In genomic region chr14:23464700-23465099, GRCh38 we compare ENCODE assay signal across 31 cellular contexts. TPM values are rescaled to one million over a fixed set of nuclear protein-coding genes. Genes with fewer than 3 reads are reported as not detected.
"Had no signal": no experiment of that assay in that cellular context is flagged by ENCODE, and none has a peak within 500 bp of the region (broad histone marks: within the 10 kb centered on the region; RNA-seq: fewer than 3 reads in every experiment).

No MANE protein-coding gene starts in this region.

- H3K36me3 ChIP-seq: gastrocnemius medialis, lower lobe of right lung, prostate gland, right atrium auricular region, thyroid gland, vagina had no signal

- FAIRE-seq: keratinocyte had no signal

- ATAC-seq: esophagus mucosa; gastrocnemius medialis; left ventricle myocardium superior; lower lobe of right lung; naive thymus-derived CD8-positive, alpha-beta T cell; sciatic nerve; stimulated activated naive CD8-positive, alpha-beta T cell treated with anti-CD3 and anti-CD28 coated beads, Interleukin-15, amount 100 ng/mL, for 72 hours had no signal

- H3K27me3 ChIP-seq: gastrocnemius medialis, right atrium auricular region, thyroid gland, vagina had no signal

- H3K4me2 ChIP-seq: smooth muscle cell had no signal

- H3K4me3 ChIP-seq: gastrocnemius medialis, lower lobe of right lung, prostate gland, right atrium auricular region, smooth muscle cell, thyroid gland, vagina had no signal

- DNase-seq: effector CD8-positive, alpha-beta T cell; endodermal cell; foreskin fibroblast; gastrocnemius medialis; head of caudate nucleus; left ventricle myocardium superior; lower lobe of right lung; naive thymus-derived CD8-positive, alpha-beta T cell; nephron progenitor cell; nucleus accumbens; stimulated activated CD4-positive, alpha-beta T cell treated with anti-CD3 and anti-CD28 coated beads, Interleukin-12 subunit alpha, Interleukin-12 subunit beta, amount 100 ng/mL, for 4 hours; stimulated activated CD4-positive, alpha-beta T cell treated with anti-CD3 and anti-CD28 coated beads, Interleukin-1b, Interleukin-23, amount 100 ng/mL, for 48 hours; stimulated activated CD4-positive, alpha-beta T cell treated with anti-CD3 and anti-CD28 coated beads, Interleukin-4, amount 100 ng/mL, for 1 hour; stimulated activated CD8-positive, alpha-beta memory T cell treated with anti-CD3 and anti-CD28 coated beads, Interleukin-4, amount 100 ng/mL, for 48 hours; stimulated activated naive CD4-positive, alpha-beta T cell; stimulated activated naive CD8-positive, alpha-beta T cell treated with anti-CD3 and anti-CD28 coated beads, Interleukin-15, amount 100 ng/mL, for 72 hours; thyroid gland; trophoblast cell had no signal

- H3K27ac ChIP-seq: epithelial cell of prostate, gastrocnemius medialis, lower lobe of right lung, prostate gland, right atrium auricular region, thyroid gland, vagina had no signal

- H3K9me3 ChIP-seq: gastrocnemius medialis, lower lobe of right lung, prostate gland, right atrium auricular region, thyroid gland, vagina had no signal

- H3K4me1 ChIP-seq: gastrocnemius medialis, prostate gland, right atrium auricular region, thyroid gland, vagina had no signal

RNA-seq across cellular contexts. Expression of gene MYH7, which starts 29.2 kb away (rescaled TPM):
- total RNA-seq: glomerular endothelial cell; mesenteric fat pad; naive thymus-derived CD8-positive, alpha-beta T cell; osteocyte; smooth muscle cell; vagina had no signal
- polyA plus RNA-seq: keratinocyte; naive thymus-derived CD8-positive, alpha-beta T cell; smooth muscle cell had no signal

RNA-seq across cellular contexts. Expression of gene MYH6, which starts 56.6 kb away (rescaled TPM):
- total RNA-seq: endodermal cell; esophagus mucosa; glomerular endothelial cell; mesenteric fat pad; naive thymus-derived CD8-positive, alpha-beta T cell; osteocyte; sciatic nerve; smooth muscle cell; temporal lobe; thyroid gland; ureter; vagina had no signal
- polyA plus RNA-seq: keratinocyte; naive thymus-derived CD8-positive, alpha-beta T cell had no signal
